Comparison of ENCODE assay signal across 1 cellular context in the genomic region with DNA sequence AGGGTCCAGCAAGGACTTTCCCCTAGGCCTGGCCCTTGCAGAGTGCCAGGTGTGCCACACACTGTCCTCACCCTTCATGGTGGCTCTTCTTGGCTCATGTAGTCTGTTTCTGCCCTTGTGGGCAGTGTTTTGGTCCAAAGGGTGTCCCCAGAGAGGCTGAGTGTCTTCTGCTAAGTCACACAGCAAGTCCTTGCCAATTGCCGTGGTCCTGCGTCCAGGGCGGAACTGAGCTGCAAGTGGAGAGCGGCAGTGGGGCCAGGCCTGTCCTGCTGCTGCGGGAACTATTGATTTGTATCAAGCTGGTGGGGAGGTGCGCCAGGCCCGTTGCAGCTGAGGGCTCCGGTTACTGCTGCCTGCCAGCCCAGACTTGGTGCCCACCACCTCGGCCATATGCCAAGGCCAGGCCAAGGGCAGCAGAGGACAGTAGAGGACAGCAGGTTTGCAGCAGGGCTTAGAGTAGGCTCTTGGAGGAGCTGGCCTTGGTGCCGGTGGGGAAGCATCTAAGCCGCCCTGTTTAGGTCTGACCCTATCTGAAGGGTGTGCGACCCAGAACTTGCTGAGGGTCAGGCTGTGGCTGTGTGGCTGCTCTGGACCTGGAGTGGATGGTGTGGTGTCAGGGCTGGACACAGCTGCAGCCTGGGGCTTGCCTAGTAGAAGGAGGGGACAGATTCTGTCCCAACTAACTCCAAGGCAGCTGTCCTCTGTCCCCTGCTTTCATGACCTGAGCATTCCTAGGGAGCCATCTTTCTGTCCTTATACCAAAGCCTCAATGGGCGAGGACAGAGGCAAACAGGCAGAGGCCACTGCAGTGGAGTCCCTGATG.
TF ChIP-seq lines count a peak whose summit lies in the region.

No MANE protein-coding gene starts in this region.

TF ChIP-seq in H1, 55 proteins besides CTCF, POLR2A, EP300 and RAD21:
- no peak for TF ChIP-seq BCL11A (IDR thresholded peaks at IDR 0.05; ENCODE audit: low read depth in 2 of 2, low read length in 2 of 2)
- TF ChIP-seq HDAC6 (IDR thresholded peaks at IDR 0.05; ENCODE audit: low read depth, low read length), result no peak
- TF ChIP-seq RFX5 (IDR thresholded peaks at IDR 0.05; ENCODE audit: borderline replicate concordance, low read depth, low read length), result no peak
- TF ChIP-seq, protein P1, sequence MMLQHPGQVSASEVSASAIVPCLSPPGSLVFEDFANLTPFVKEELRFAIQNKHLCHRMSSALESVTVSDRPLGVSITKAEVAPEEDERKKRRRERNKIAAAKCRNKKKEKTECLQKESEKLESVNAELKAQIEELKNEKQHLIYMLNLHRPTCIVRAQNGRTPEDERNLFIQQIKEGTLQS (IDR thresholded peaks at IDR 0.05; ENCODE audit: insufficient read depth, low read depth, low read length), result no peak
- TF ChIP-seq NANOG (IDR thresholded peaks at IDR 0.05; ENCODE audit: insufficient read depth, low read depth, low read length, poor library complexity, severe bottlenecking), result no peak
- TF ChIP-seq RNF2 (IDR thresholded peaks at IDR 0.05; ENCODE audit: borderline replicate concordance, low read depth, low read length, missing control alignments, poor library complexity, severe bottlenecking), result no peak
TF ChIP-seq in H1: peak in this region for 0.
